Comparison of ENCODE assay signal across 23 cellular contexts in the genomic region with DNA sequence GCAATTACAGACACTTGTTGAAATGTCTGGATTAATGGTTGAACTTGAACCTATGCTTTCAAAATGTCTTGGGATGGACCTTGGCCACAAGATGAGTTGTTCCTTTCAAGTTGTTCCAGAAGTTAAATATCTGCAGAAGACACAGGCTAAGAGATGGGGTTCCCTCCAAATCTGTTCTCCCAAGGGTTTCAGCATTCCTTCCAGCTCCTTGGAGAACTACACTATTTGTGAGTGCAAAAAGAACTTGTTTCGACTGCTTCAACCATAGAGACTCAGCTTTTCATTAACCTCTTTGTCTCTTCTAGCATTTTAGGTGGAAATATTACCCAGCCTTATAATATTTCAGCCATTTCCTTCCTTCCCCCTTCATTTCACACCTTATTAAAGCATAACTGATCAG.
DNase-seq lines count a peak whose midpoint lies in the region; ATAC-seq, FAIRE-seq and TF ChIP-seq lines count a peak whose summit lies in the region.
"Had no signal": no experiment of that assay in that cellular context is flagged by ENCODE, and none has a peak within 500 bp of the region (broad histone marks: within the 10 kb centered on the region; RNA-seq: fewer than 3 reads in every experiment).

No MANE protein-coding gene starts in this region.

- 0 to 21% methylated on average over 1 of the region's 1 CpG for WGBS in gastroesophageal sphincter (ENCODE audit: low coverage in 1 of 2), 2 donors

- no peak for FAIRE-seq in HTR-8/SVneo (lab: Jason Lieb, UNC)
- FAIRE-seq: GM12878, GM19239, HepG2 had no signal

- H3K27me3 ChIP-seq in dorsolateral prefrontal cortex: no peaks in the 10 kb centered on the region
- H3K27me3 ChIP-seq in gastroesophageal sphincter: no peaks in the 10 kb centered on the region
- no peaks in the 10 kb centered on the region for H3K27me3 ChIP-seq in tibial artery
- H3K27me3 ChIP-seq in MM.1S (replicated peaks; ENCODE audit: insufficient read depth, low read length): no peaks in the 10 kb centered on the region
- H3K27me3 ChIP-seq: BLaER1 had no signal

- no peak overlapping the region for H3K4me2 ChIP-seq in MM.1S (ENCODE audit: low read depth, low read length)
- H3K4me2 ChIP-seq: BLaER1 had no signal

- TF ChIP-seq POLR2A in gastroesophageal sphincter (IDR thresholded peaks at IDR 0.05): no peak

- no peak for TF ChIP-seq EP300 in gastroesophageal sphincter (IDR thresholded peaks at IDR 0.05)

- ATAC-seq in gastroesophageal sphincter (no peak), HG03439 (IDR thresholded peaks at IDR 0.05; ENCODE audit: unreplicated experiment) (no peak), GM21723 (IDR thresholded peaks at IDR 0.05; ENCODE audit: unreplicated experiment) (no peak)
- ATAC-seq: GM12878, GM23338, HepG2 had no signal

- H3K36me3 ChIP-seq in gastroesophageal sphincter (no peaks in the 10 kb centered on the region), tibial artery (no peaks in the 10 kb centered on the region), MM.1S (replicated peaks; ENCODE audit: insufficient read depth, low read length) (no peaks in the 10 kb centered on the region)
- H3K36me3 ChIP-seq: BLaER1 had no signal

- H3K79me2 ChIP-seq in MM.1S (ENCODE audit: low read length): no peaks in the 10 kb centered on the region

- no peak overlapping the region for H3K9ac ChIP-seq in MM.1S (ENCODE audit: low read length)
- H3K9ac ChIP-seq: BLaER1 had no signal

- H3F3A ChIP-seq in MM.1S (ENCODE audit: insufficient read depth, low read length): no peaks in the 10 kb centered on the region

- no peaks in the 10 kb centered on the region for H4K20me1 ChIP-seq in MM.1S (ENCODE audit: insufficient read depth, low read length)
- H4K20me1 ChIP-seq: BLaER1 had no signal

- H3K4me1 ChIP-seq in gastroesophageal sphincter (peaks cover 0 to 42% (median 5%) of the 10 kb centered on the region in 3 donors), tibial artery (peaks cover 0 to 42% (median 4%) of the 10 kb centered on the region in 4 donors), MM.1S (ENCODE audit: low read length) (no peaks in the 10 kb centered on the region)
- H3K4me1 ChIP-seq: BLaER1 had no signal

- DNase-seq in dorsolateral prefrontal cortex (no peak), pons (ENCODE audit: low spot score) (peak; percentile 36), tibial artery (no peak), MM.1S (no peak), HTR-8/SVneo (ENCODE audit: insufficient read length, low spot score) (no peak)
- DNase-seq: CD8-positive, alpha-beta memory T cell; DMS53; EL; HCEC 1CT; NCI-H1105 treated with DMSO at 0.1 percent for 48 hours; NCI-H187; NCI-H2107; NCI-H510A; NCI-H82; SHP77 had no signal

- no peaks in the 10 kb centered on the region for H3K9me2 ChIP-seq in MM.1S (replicated peaks; ENCODE audit: insufficient read depth, low read length)

- H3K4me3 ChIP-seq in dorsolateral prefrontal cortex (peak overlapping the region in 2 of 59 donors; percentile 17 to 27), gastroesophageal sphincter (no peak overlapping the region), tibial artery (no peak overlapping the region), MM.1S (ENCODE audit: low read length) (no peak overlapping the region)
- H3K4me3 ChIP-seq: BLaER1, GM12878, GM23338 had no signal

- no peak overlapping the region for H2AFZ ChIP-seq in MM.1S (ENCODE audit: low read length)

- no peak for TF ChIP-seq CTCF in dorsolateral prefrontal cortex (IDR thresholded peaks at IDR 0.05 in 54 of 56, conservative IDR thresholded peaks at IDR 0.05 in 2 of 56; ENCODE audit: low read depth in 1 of 56, partially characterized antibody in 56 of 56)
- TF ChIP-seq CTCF in gastroesophageal sphincter (IDR thresholded peaks at IDR 0.05): no peak
- no peak for TF ChIP-seq CTCF in tibial artery (IDR thresholded peaks at IDR 0.05)
- TF ChIP-seq CTCF in MM.1S (IDR thresholded peaks at IDR 0.05; ENCODE audit: low read length): no peak

- H3K27ac ChIP-seq in dorsolateral prefrontal cortex: peak overlapping the region in 48 of 59 donors; percentile 4 to 99 (median 94)
- peak overlapping the region; percentile 18 to 52 (median 45) for H3K27ac ChIP-seq in gastroesophageal sphincter
- peak overlapping the region; percentile 46 to 64 for H3K27ac ChIP-seq in tibial artery
- H3K27ac ChIP-seq in MM.1S (ENCODE audit: low read length): no peak overlapping the region
- H3K27ac ChIP-seq: BLaER1 had no signal

- intact Hi-C loops in dorsolateral prefrontal cortex (cut with DNase I) (loop anchor here (5.0 kb wide), 4 partner anchors 73 to 203 kb away; no protein-coding TSS in a partner anchor), tibial artery (cut with DNase I; ENCODE audit: low total_unique reads) (no loop called here)

- H3K9me3 ChIP-seq in gastroesophageal sphincter: no peaks in the 10 kb centered on the region
- H3K9me3 ChIP-seq in tibial artery: no peaks in the 10 kb centered on the region
- no peaks in the 10 kb centered on the region for H3K9me3 ChIP-seq in MM.1S (replicated peaks; ENCODE audit: insufficient read depth, low read length)
- H3K9me3 ChIP-seq: BLaER1 had no signal
